1 cellular context compared by ENCODE assay signal in the genomic region with DNA sequence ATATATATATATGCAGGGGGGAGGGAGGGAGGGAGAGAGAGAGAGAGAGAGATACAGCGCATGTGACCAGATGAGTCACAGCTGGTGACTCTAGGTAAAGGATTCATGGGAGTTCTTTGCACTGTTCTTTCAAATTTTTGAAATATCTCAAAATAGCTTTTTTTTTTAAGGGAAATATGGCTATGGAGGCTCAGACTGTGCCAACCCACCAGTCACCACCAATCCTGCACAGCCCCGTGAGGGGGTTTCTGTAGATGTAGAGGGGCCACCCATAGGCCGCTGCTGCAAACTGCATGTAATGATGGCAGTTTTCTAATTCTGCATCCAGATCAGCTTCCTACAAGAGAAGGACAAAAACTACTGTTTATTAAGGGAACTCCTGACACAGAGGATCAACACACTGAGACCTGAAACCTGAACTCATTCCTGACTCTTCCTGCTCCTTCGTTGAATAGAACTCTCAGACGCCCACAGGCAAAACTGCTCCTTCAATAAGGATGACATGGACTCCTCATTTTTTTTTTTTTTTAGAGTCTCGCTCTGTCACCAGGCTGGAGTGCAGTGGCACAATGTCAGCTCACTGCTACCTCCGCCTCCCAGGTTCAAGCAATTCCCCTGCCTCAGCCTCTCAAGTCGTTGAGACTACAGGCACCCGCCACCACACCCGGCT.
TF ChIP-seq lines count a peak whose summit lies in the region.

No MANE protein-coding gene starts in this region.

TF ChIP-seq in SK-N-SH, 30 proteins besides CTCF, POLR2A, EP300 and RAD21 (continued from another document):
- TF ChIP-seq, protein P1, sequence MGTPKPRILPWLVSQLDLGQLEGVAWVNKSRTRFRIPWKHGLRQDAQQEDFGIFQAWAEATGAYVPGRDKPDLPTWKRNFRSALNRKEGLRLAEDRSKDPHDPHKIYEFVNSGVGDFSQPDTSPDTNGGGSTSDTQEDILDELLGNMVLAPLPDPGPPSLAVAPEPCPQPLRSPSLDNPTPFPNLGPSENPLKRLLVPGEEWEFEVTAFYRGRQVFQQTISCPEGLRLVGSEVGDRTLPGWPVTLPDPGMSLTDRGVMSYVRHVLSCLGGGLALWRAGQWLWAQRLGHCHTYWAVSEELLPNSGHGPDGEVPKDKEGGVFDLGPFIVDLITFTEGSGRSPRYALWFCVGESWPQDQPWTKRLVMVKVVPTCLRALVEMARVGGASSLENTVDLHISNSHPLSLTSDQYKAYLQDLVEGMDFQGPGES (IDR thresholded peaks at IDR 0.05; ENCODE audit: low read depth, low read length) = no peak
- TF ChIP-seq ZBTB33 (IDR thresholded peaks at IDR 0.05; ENCODE audit: borderline replicate concordance, low read depth) = no peak
- TF ChIP-seq NRF1 (IDR thresholded peaks at IDR 0.05; ENCODE audit: low read depth, low read length) = no peak
- TF ChIP-seq, protein P2, sequence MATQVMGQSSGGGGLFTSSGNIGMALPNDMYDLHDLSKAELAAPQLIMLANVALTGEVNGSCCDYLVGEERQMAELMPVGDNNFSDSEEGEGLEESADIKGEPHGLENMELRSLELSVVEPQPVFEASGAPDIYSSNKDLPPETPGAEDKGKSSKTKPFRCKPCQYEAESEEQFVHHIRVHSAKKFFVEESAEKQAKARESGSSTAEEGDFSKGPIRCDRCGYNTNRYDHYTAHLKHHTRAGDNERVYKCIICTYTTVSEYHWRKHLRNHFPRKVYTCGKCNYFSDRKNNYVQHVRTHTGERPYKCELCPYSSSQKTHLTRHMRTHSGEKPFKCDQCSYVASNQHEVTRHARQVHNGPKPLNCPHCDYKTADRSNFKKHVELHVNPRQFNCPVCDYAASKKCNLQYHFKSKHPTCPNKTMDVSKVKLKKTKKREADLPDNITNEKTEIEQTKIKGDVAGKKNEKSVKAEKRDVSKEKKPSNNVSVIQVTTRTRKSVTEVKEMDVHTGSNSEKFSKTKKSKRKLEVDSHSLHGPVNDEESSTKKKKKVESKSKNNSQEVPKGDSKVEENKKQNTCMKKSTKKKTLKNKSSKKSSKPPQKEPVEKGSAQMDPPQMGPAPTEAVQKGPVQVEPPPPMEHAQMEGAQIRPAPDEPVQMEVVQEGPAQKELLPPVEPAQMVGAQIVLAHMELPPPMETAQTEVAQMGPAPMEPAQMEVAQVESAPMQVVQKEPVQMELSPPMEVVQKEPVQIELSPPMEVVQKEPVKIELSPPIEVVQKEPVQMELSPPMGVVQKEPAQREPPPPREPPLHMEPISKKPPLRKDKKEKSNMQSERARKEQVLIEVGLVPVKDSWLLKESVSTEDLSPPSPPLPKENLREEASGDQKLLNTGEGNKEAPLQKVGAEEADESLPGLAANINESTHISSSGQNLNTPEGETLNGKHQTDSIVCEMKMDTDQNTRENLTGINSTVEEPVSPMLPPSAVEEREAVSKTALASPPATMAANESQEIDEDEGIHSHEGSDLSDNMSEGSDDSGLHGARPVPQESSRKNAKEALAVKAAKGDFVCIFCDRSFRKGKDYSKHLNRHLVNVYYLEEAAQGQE (IDR thresholded peaks at IDR 0.05; ENCODE audit: low read depth, low read length) = no peak
